Comparison of ENCODE assay signal across 16 cellular contexts in the genomic region with DNA sequence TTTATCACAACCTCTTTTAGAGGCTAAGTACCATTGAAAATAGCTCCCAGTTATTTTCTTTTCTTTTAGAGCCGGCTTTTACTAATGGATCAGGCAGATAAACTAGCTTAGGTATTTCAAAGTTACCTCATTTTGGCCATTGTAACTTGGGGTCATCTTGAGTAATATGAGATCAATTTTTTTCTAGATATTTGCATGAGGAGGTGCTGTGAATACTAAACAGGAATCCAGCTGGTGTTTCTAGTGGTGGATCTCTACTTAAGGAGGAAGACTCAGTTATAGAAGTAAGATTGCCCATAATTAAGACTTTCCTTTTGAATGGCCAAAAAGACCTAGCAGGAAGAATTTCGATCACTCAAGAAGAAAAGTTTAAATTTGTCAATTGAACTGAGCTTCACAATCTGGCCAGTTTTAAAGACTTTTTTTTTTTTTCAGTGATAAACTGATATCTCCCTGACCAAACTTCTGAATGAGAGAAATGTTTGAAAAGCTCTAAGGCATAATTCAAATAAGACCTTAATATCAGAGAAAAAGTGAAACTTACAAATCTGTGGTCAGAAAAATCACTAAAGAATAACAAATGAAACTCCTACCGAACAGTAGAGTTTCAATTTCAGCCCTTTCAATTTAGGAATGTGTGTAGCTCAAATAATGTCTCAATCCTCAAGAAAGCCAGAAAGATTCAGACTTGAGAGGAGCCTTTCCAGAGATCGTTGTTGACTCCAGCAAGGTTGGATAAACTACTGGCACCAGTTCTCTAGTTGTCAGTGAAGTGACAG.
"Had no signal": no experiment of that assay in that cellular context is flagged by ENCODE, and none has a peak within 500 bp of the region (broad histone marks: within the 10 kb centered on the region; RNA-seq: fewer than 3 reads in every experiment).

No MANE protein-coding gene starts in this region.

- DNase-seq: activated CD4-positive, alpha-beta memory T cell treated with anti-CD3 and anti-CD28 coated beads for 36 hours; activated gamma-delta T cell treated with Interleukin-2 at 50 U/mL for 16 hours; activated naive CD8-positive, alpha-beta T cell treated with anti-CD3 and anti-CD28 coated beads, Interleukin-2, amount 10 ng/mL, durations not matched to agents 7 days and 5 days; activated T-cell treated with anti-CD3 and anti-CD28 coated beads, Interleukin-2, amount 50 U/mL, for 4 hours; anterior cingulate cortex; dermis blood vessel endothelial cell; foreskin fibroblast; head of caudate nucleus; left ventricle myocardium inferior; mesenchymal stem cell; stimulated activated CD4-positive, alpha-beta T cell treated with anti-CD3 and anti-CD28 coated beads, Interleukin-4, amount 100 ng/mL, for 1 hour; stimulated activated CD8-positive, alpha-beta memory T cell treated with anti-CD3 and anti-CD28 coated beads, Interleukin-4, amount 100 ng/mL, for 48 hours; stimulated activated naive CD8-positive, alpha-beta T cell treated with anti-CD3 and anti-CD28 coated beads, Interleukin-15, amount 100 ng/mL, for 72 hours; testis; upper lobe of right lung had no signal

- H3K4me1 ChIP-seq: left ventricle myocardium inferior, testis, upper lobe of right lung had no signal

- H3K36me3 ChIP-seq: left ventricle myocardium inferior, upper lobe of right lung had no signal

- ATAC-seq: activated T-cell treated with anti-CD3 and anti-CD28 coated beads, Interleukin-2, amount 50 U/mL, for 4 hours; stimulated activated naive CD8-positive, alpha-beta T cell treated with anti-CD3 and anti-CD28 coated beads, Interleukin-15, amount 100 ng/mL, for 72 hours; upper lobe of right lung had no signal

- H3K27me3 ChIP-seq: testis, upper lobe of right lung had no signal

- H3K9me3 ChIP-seq: left ventricle myocardium inferior, testis, upper lobe of right lung had no signal

- H3K27ac ChIP-seq: left ventricle myocardium inferior, testis, upper lobe of right lung, VCaP had no signal

- H3K4me3 ChIP-seq: left ventricle myocardium inferior, testis, upper lobe of right lung had no signal
